ENCODE assay signal across 11 cellular contexts in genomic region chrX:91782825-91783224, GRCh38. TPM values are rescaled to one million over a fixed set of nuclear protein-coding genes. Genes with fewer than 3 reads are reported as not detected.
"Had no signal": no experiment of that assay in that cellular context is flagged by ENCODE, and none has a peak within 500 bp of the region (broad histone marks: within the 10 kb centered on the region; RNA-seq: fewer than 3 reads in every experiment).

No MANE protein-coding gene starts in this region.

RNA-seq across cellular contexts. Expression of gene PCDH11X, which starts 3.6 kb away (rescaled TPM):
- total RNA-seq: activated naive CD4-positive, alpha-beta T cell treated with anti-CD3 and anti-CD28 coated beads, Interleukin-2, amount 50 U/mL, for 72 hours; activated T-cell treated with anti-CD3 and anti-CD28 coated beads, Interleukin-2, amount 50 U/mL, for 72 hours; dermis microvascular lymphatic vessel endothelial cell; fibroblast of villous mesenchyme; liver; mammary epithelial cell; naive thymus-derived CD4-positive, alpha-beta T cell; osteocyte; renal cortical epithelial cell; right lobe of liver; T-helper 1 cell treated with Interleukin-12 subunit alpha and Interleukin-12 subunit beta and Interleukin-4 antibody, amounts not matched to agents 30 ng/mL and 1 ng/mL, for 36 hours had no signal
- polyA plus RNA-seq: mammary epithelial cell; naive thymus-derived CD4-positive, alpha-beta T cell had no signal
